1 cellular context compared by ENCODE assay signal in genomic region chr2:171687287-171688128, GRCh38.
TF ChIP-seq lines count a peak whose summit lies in the region.

Gene DYNC1I2, plus strand, starts transcription at chr2:171687469. Its CDS starts 2,687 bp downstream, at chr2:171690156.

TF ChIP-seq in HepG2, 621 proteins besides CTCF, POLR2A, EP300 and RAD21 (continued from another document and continues in another):
- TF ChIP-seq, protein P1, sequence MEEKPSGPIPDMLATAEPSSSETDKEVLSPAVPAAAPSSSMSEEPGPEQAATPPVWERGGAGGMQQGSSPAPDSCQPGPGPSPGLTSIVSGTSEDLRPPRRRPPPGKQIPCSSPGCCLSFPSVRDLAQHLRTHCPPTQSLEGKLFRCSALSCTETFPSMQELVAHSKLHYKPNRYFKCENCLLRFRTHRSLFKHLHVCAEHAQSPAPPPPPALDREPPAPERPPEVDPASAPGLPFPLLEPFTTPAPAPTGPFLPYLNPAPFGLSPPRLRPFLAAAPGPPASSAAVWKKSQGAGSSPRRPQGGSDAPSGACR (CRISPR knock-in tag; IDR thresholded peaks at IDR 0.05), result peak; percentile 34; the same call in 1 of the 2 replicates
- TF ChIP-seq ZNF550 (CRISPR knock-in tag; IDR thresholded peaks at IDR 0.05; ENCODE audit: borderline replicate concordance) (no peak; the same call in 1 of the 2 replicates), XBP1 (CRISPR knock-in tag; IDR thresholded peaks at IDR 0.05) (no peak), ZNF746 (CRISPR knock-in tag; IDR thresholded peaks at IDR 0.05) (peak; percentile 71; the same call in 1 of the 2 replicates), ZBTB8A (CRISPR knock-in tag; IDR thresholded peaks at IDR 0.05; ENCODE audit: borderline replicate concordance, low read depth) (no peak), SP1 (IDR thresholded peaks at IDR 0.05) (no peak), SP1 (CRISPR knock-in tag; IDR thresholded peaks at IDR 0.05) (no peak; the same call in 1 of the 2 replicates), PCBP1 (IDR thresholded peaks at IDR 0.05; ENCODE audit: borderline replicate concordance, low read depth, low read length) (0 out of 2 replicates have a peak, but pooled peaks have one; percentile 57), ZNF24 (IDR thresholded peaks at IDR 0.05) (no peak; the same call in 1 of the 2 replicates), HINFP (CRISPR knock-in tag; IDR thresholded peaks at IDR 0.05; ENCODE audit: low read depth) (peak; percentile 57; the same call in 1 of the 2 replicates), MYNN (CRISPR knock-in tag; IDR thresholded peaks at IDR 0.05; ENCODE audit: low read depth) (0 out of 2 replicates have a peak, but pooled peaks have one; percentile 25), MZF1 (CRISPR knock-in tag; IDR thresholded peaks at IDR 0.05; ENCODE audit: borderline replicate concordance) (0 out of 2 replicates have a peak, but pooled peaks have one; percentile 38), CHCHD3 (CRISPR knock-in tag; IDR thresholded peaks at IDR 0.05) (0 out of 2 replicates have a peak, but pooled peaks have one; percentile 73), NCOA1 (CRISPR knock-in tag; IDR thresholded peaks at IDR 0.05) (no peak), ZNF598 (CRISPR knock-in tag; IDR thresholded peaks at IDR 0.05; ENCODE audit: borderline replicate concordance) (peak; percentile 87; the same call in 1 of the 2 replicates), ZNF263 (CRISPR knock-in tag; IDR thresholded peaks at IDR 0.05) (peak; percentile 86), PPARG (CRISPR knock-in tag; conservative IDR thresholded peaks at IDR 0.05) (no peak), ZNF562 (CRISPR knock-in tag; IDR thresholded peaks at IDR 0.05; ENCODE audit: borderline replicate concordance) (no peak), ESRRA (CRISPR knock-in tag; IDR thresholded peaks at IDR 0.05; ENCODE audit: low read depth) (peak; percentile 28; the same call in 1 of the 2 replicates), PBX2 (CRISPR knock-in tag; IDR thresholded peaks at IDR 0.05) (no peak), PRMT3 (CRISPR knock-in tag; IDR thresholded peaks at IDR 0.05; ENCODE audit: borderline replicate concordance, low read depth) (no peak), ZNF773 (CRISPR knock-in tag; IDR thresholded peaks at IDR 0.05; ENCODE audit: borderline replicate concordance) (no peak), NFE2L2 (IDR thresholded peaks at IDR 0.05; ENCODE audit: low read length) (no peak; the same call in 1 of the 2 replicates), FOXA1 (IDR thresholded peaks at IDR 0.05) (no peak), FOXA1 (CRISPR knock-in tag; IDR thresholded peaks at IDR 0.05) (0 out of 2 replicates have a peak, but pooled peaks have one; percentile 28), ZSCAN21 (CRISPR knock-in tag; IDR thresholded peaks at IDR 0.05; ENCODE audit: borderline replicate concordance) (peak; percentile 76; the same call in 1 of the 2 replicates), ZNF629 (CRISPR knock-in tag; conservative IDR thresholded peaks at IDR 0.05) (0 out of 2 replicates have a peak, but pooled peaks have one; percentile 6), ZSCAN20 (CRISPR knock-in tag; IDR thresholded peaks at IDR 0.05; ENCODE audit: borderline replicate concordance) (no peak), ZBTB38 (CRISPR knock-in tag; IDR thresholded peaks at IDR 0.05) (peak; percentile 7; the same call in 1 of the 2 replicates), FOXK1 (CRISPR knock-in tag; IDR thresholded peaks at IDR 0.05; ENCODE audit: borderline replicate concordance, low read depth) (peak; percentile 85; the same call in 1 of the 2 replicates), PHF20 (CRISPR knock-in tag; IDR thresholded peaks at IDR 0.05) (peak; percentile 80), KDM1A (CRISPR knock-in tag; IDR thresholded peaks at IDR 0.05) (no peak), ZNF687 (CRISPR knock-in tag; IDR thresholded peaks at IDR 0.05) (peak; percentile 91), ZNF17 (CRISPR knock-in tag; IDR thresholded peaks at IDR 0.05) (0 out of 2 replicates have a peak, but pooled peaks have one; percentile 89), HMG20B (CRISPR knock-in tag; conservative IDR thresholded peaks at IDR 0.05) (0 out of 2 replicates have a peak, but pooled peaks have one; percentile 8), EEA1 (CRISPR knock-in tag; IDR thresholded peaks at IDR 0.05; ENCODE audit: borderline replicate concordance) (0 out of 2 replicates have a peak, but pooled peaks have one; percentile 59), ZNF282 (IDR thresholded peaks at IDR 0.05; ENCODE audit: partially characterized antibody) (no peak), ASH2L (IDR thresholded peaks at IDR 0.05; ENCODE audit: insufficient read length, low read depth, low read length) (peak; percentile 99), ZFP90 (CRISPR knock-in tag; IDR thresholded peaks at IDR 0.05; ENCODE audit: borderline replicate concordance) (peak; percentile 70), ZNF703 (CRISPR knock-in tag; IDR thresholded peaks at IDR 0.05; ENCODE audit: borderline replicate concordance) (no peak), ZBTB14 (CRISPR knock-in tag; IDR thresholded peaks at IDR 0.05) (no peak), NFRKB (IDR thresholded peaks at IDR 0.05) (no peak), FOXA3 (CRISPR knock-in tag; IDR thresholded peaks at IDR 0.05) (peak; percentile 30; the same call in 1 of the 2 replicates), EED (CRISPR knock-in tag; IDR thresholded peaks at IDR 0.05) (peak; percentile 98), AHR (CRISPR knock-in tag; IDR thresholded peaks at IDR 0.05) (0 out of 2 replicates have a peak, but pooled peaks have one; percentile 53), ZNF331 (CRISPR knock-in tag; IDR thresholded peaks at IDR 0.05) (peak; percentile 49)
- TF ChIP-seq, protein P2, sequence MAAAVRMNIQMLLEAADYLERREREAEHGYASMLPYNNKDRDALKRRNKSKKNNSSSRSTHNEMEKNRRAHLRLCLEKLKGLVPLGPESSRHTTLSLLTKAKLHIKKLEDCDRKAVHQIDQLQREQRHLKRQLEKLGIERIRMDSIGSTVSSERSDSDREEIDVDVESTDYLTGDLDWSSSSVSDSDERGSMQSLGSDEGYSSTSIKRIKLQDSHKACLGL (CRISPR knock-in tag; IDR thresholded peaks at IDR 0.05), result peak; percentile 82
- TF ChIP-seq, protein P3, sequence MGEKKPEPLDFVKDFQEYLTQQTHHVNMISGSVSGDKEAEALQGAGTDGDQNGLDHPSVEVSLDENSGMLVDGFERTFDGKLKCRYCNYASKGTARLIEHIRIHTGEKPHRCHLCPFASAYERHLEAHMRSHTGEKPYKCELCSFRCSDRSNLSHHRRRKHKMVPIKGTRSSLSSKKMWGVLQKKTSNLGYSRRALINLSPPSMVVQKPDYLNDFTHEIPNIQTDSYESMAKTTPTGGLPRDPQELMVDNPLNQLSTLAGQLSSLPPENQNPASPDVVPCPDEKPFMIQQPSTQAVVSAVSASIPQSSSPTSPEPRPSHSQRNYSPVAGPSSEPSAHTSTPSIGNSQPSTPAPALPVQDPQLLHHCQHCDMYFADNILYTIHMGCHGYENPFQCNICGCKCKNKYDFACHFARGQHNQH (CRISPR knock-in tag; IDR thresholded peaks at IDR 0.05), result no peak; the same call in 1 of the 2 replicates
- TF ChIP-seq, protein P4, sequence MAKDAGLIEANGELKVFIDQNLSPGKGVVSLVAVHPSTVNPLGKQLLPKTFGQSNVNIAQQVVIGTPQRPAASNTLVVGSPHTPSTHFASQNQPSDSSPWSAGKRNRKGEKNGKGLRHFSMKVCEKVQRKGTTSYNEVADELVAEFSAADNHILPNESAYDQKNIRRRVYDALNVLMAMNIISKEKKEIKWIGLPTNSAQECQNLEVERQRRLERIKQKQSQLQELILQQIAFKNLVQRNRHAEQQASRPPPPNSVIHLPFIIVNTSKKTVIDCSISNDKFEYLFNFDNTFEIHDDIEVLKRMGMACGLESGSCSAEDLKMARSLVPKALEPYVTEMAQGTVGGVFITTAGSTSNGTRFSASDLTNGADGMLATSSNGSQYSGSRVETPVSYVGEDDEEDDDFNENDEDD (CRISPR knock-in tag; IDR thresholded peaks at IDR 0.05; ENCODE audit: borderline replicate concordance), result peak; percentile 42; the same call in 1 of the 2 replicates
- TF ChIP-seq, protein P5, sequence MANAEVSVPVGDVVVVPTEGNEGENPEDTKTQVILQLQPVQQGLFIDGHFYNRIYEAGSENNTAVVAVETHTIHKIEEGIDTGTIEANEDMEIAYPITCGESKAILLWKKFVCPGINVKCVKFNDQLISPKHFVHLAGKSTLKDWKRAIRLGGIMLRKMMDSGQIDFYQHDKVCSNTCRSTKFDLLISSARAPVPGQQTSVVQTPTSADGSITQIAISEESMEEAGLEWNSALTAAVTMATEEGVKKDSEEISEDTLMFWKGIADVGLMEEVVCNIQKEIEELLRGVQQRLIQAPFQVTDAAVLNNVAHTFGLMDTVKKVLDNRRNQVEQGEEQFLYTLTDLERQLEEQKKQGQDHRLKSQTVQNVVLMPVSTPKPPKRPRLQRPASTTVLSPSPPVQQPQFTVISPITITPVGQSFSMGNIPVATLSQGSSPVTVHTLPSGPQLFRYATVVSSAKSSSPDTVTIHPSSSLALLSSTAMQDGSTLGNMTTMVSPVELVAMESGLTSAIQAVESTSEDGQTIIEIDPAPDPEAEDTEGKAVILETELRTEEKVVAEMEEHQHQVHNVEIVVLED (CRISPR knock-in tag; IDR thresholded peaks at IDR 0.05; ENCODE audit: borderline replicate concordance), result peak; percentile 94
- TF ChIP-seq, protein P6, sequence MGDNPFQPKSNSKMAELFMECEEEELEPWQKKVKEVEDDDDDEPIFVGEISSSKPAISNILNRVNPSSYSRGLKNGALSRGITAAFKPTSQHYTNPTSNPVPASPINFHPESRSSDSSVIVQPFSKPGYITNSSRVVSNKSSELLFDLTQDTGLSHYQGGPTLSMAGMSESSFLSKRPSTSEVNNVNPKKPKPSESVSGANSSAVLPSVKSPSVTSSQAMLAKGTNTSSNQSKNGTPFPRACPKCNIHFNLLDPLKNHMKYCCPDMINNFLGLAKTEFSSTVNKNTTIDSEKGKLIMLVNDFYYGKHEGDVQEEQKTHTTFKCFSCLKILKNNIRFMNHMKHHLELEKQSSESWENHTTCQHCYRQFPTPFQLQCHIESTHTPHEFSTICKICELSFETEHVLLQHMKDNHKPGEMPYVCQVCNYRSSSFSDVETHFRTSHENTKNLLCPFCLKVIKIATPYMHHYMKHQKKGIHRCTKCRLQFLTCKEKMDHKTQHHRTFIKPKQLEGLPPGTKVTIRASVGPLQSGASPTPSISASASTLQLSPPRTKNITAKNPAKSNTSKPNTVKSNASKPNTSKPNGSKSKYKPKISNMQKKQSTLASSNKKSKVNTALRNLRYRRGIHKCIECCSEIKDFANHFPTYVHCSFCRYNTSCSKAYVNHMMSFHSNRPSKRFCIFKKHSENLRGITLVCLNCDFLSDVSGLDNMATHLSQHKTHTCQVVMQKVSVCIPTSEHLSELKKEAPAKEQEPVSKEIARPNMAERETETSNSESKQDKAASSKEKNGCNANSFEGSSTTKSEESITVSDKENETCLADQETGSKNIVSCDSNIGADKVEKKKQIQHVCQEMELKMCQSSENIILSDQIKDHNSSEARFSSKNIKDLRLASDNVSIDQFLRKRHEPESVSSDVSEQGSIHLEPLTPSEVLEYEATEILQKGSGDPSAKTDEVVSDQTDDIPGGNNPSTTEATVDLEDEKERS (CRISPR knock-in tag; IDR thresholded peaks at IDR 0.05), result peak; percentile 82; the same call in 1 of the 2 replicates
